Comparison of ENCODE assay signal across 22 cellular contexts in genomic region chr22:37922177-37922576, GRCh38. TPM values are rescaled to one million over a fixed set of nuclear protein-coding genes. Genes with fewer than 3 reads are reported as not detected.
"Had no signal": no experiment of that assay in that cellular context is flagged by ENCODE, and none has a peak within 500 bp of the region (broad histone marks: within the 10 kb centered on the region; RNA-seq: fewer than 3 reads in every experiment).

No MANE protein-coding gene starts in this region.

- H3K27ac ChIP-seq: body of pancreas, dorsolateral prefrontal cortex, foreskin keratinocyte, suprapubic skin, vagina had no signal

- H3K4me3 ChIP-seq: body of pancreas, dorsolateral prefrontal cortex, suprapubic skin, transverse colon, vagina had no signal

- H3K27ac Mint-ChIP-seq: activated B cell treated with CpG ODN at 0.5 μM for 24 hours; activated CD4-positive, alpha-beta memory T cell treated with anti-CD3 and anti-CD28 coated beads for 36 hours; activated naive CD4-positive, alpha-beta T cell treated with anti-CD3 and anti-CD28 coated beads for 36 hours; activated T-helper 17 cell treated with anti-CD3 and anti-CD28 coated beads, Interleukin-2, amount 50 U/mL, for 72 hours; mesothelial cell of epicardium had no signal

- H3K27me3 ChIP-seq: body of pancreas, dorsolateral prefrontal cortex, foreskin keratinocyte, suprapubic skin, transverse colon, vagina had no signal

- H3K9me3 ChIP-seq: body of pancreas, suprapubic skin, transverse colon, vagina had no signal

- H3K4me1 ChIP-seq: foreskin keratinocyte, suprapubic skin, transverse colon, vagina had no signal

- DNase-seq: activated B cell treated with CpG ODN at 0.5 μM for 24 hours; activated CD4-positive, alpha-beta memory T cell treated with anti-CD3 and anti-CD28 coated beads for 36 hours; activated CD4-positive, alpha-beta T cell treated with anti-CD3 and anti-CD28 coated beads for 4 hours; activated naive CD4-positive, alpha-beta T cell treated with anti-CD3 and anti-CD28 coated beads for 36 hours; activated T-cell treated with anti-CD3 and anti-CD28 coated beads, Interleukin-2, amount 50 U/mL, for 1 hour; body of pancreas; dorsolateral prefrontal cortex; foreskin keratinocyte; glutamatergic neuron; hypothalamus; islet precursor cell; nephron progenitor cell; nucleus accumbens; posterior cingulate gyrus; stimulated activated CD4-positive, alpha-beta T cell treated with anti-CD3 and anti-CD28 coated beads, Interleukin-2, amount 100 ng/mL, for 24 hours; stimulated activated naive CD4-positive, alpha-beta T cell treated with Interleukin-2 at 50 U/mL for 16 hours; transverse colon had no signal

- ATAC-seq: activated T-helper 17 cell treated with anti-CD3 and anti-CD28 coated beads, Interleukin-2, amount 50 U/mL, for 72 hours; body of pancreas; foreskin keratinocyte; left lobe of liver had no signal

- H3K4me3 Mint-ChIP-seq: activated B cell treated with CpG ODN at 0.5 μM for 24 hours; activated CD4-positive, alpha-beta memory T cell treated with anti-CD3 and anti-CD28 coated beads for 36 hours; activated naive CD4-positive, alpha-beta T cell treated with anti-CD3 and anti-CD28 coated beads for 36 hours; activated T-helper 17 cell treated with anti-CD3 and anti-CD28 coated beads, Interleukin-2, amount 50 U/mL, for 72 hours; mesothelial cell of epicardium; nephron progenitor cell had no signal

- H3K9me3 Mint-ChIP-seq: activated B cell treated with CpG ODN at 0.5 μM for 24 hours; activated CD4-positive, alpha-beta memory T cell treated with anti-CD3 and anti-CD28 coated beads for 36 hours; activated naive CD4-positive, alpha-beta T cell treated with anti-CD3 and anti-CD28 coated beads for 36 hours; activated T-helper 17 cell treated with anti-CD3 and anti-CD28 coated beads, Interleukin-2, amount 50 U/mL, for 72 hours; mesothelial cell of epicardium; nephron progenitor cell had no signal

- H3K4me1 Mint-ChIP-seq: activated T-helper 17 cell treated with anti-CD3 and anti-CD28 coated beads, Interleukin-2, amount 50 U/mL, for 72 hours; mesothelial cell of epicardium had no signal

- H3K27me3 Mint-ChIP-seq: activated B cell treated with CpG ODN at 0.5 μM for 24 hours; activated CD4-positive, alpha-beta memory T cell treated with anti-CD3 and anti-CD28 coated beads for 36 hours; activated T-helper 17 cell treated with anti-CD3 and anti-CD28 coated beads, Interleukin-2, amount 50 U/mL, for 72 hours had no signal

RNA-seq across cellular contexts. Expression of gene C22orf23, which starts 31.2 kb away (rescaled TPM):
- total RNA-seq: activated naive CD4-positive, alpha-beta T cell treated with anti-CD3 and anti-CD28 coated beads for 36 hours; body of pancreas; suprapubic skin; transverse colon; vagina had no signal
